ENCODE assay signal across 1 cellular context in the genomic region with DNA sequence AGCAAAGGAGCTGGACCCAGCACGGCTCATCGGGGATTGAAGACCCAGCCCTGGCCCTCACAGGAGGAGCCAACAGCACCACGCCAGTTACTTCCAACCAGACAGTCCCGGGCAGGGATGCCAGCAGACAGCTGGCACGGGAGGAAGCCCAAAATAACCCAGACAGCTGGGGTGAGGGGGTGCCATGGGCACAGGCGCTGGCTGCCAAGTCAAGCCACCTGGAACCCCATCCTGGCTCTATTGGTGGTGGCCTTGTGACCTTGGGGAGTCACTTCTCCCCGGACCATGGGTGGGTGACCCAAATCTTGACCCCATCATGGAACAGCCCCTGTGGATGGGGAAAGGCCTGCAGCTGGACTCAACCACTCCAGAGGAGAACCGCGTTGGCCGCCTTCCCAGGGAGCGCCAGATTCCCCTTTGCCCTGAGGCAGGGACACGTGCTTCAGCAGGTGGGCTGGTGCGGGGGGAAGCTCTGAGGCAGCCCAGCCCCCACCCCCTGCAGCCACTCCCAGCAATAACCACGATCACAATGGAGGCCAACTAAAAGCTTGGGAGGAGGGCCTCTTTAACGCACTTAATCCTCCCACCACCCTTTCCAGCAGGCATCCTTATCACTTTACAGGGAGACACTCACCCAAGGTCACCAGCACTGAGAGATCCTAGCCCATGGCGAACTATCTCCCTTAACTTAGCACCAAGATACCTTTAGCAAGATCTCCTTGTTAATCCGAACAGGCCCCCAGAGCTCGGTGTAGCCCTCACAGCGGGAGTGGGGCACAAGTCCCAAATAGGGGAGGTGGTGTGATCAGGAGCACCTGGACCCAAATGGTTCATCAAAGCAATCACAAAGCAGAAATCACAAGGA.
A peak's percentile ranks its signal among the peaks of the same experiment; 100 is the strongest.
TF ChIP-seq lines count a peak whose summit lies in the region.

No MANE protein-coding gene starts in this region.

TF ChIP-seq in HepG2, 621 proteins besides CTCF, POLR2A, EP300 and RAD21 (continued from another document and continues in another):
- TF ChIP-seq, protein P1, sequence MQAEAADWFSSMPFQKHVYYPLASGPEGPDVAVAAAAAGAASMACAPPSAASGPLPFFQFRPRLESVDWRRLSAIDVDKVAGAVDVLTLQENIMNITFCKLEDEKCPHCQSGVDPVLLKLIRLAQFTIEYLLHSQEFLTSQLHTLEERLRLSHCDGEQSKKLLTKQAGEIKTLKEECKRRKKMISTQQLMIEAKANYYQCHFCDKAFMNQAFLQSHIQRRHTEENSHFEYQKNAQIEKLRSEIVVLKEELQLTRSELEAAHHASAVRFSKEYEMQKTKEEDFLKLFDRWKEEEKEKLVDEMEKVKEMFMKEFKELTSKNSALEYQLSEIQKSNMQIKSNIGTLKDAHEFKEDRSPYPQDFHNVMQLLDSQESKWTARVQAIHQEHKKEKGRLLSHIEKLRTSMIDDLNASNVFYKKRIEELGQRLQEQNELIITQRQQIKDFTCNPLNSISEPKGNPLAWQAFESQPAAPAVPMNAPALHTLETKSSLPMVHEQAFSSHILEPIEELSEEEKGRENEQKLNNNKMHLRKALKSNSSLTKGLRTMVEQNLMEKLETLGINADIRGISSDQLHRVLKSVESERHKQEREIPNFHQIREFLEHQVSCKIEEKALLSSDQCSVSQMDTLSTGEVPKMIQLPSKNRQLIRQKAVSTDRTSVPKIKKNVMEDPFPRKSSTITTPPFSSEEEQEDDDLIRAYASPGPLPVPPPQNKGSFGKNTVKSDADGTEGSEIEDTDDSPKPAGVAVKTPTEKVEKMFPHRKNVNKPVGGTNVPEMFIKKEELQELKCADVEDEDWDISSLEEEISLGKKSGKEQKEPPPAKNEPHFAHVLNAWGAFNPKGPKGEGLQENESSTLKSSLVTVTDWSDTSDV (CRISPR knock-in tag; IDR thresholded peaks at IDR 0.05): 0 out of 2 replicates have a peak, but pooled peaks have one; percentile 47
- TF ChIP-seq, protein P2, sequence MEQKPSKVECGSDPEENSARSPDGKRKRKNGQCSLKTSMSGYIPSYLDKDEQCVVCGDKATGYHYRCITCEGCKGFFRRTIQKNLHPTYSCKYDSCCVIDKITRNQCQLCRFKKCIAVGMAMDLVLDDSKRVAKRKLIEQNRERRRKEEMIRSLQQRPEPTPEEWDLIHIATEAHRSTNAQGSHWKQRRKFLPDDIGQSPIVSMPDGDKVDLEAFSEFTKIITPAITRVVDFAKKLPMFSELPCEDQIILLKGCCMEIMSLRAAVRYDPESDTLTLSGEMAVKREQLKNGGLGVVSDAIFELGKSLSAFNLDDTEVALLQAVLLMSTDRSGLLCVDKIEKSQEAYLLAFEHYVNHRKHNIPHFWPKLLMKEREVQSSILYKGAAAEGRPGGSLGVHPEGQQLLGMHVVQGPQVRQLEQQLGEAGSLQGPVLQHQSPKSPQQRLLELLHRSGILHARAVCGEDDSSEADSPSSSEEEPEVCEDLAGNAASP (CRISPR knock-in tag; IDR thresholded peaks at IDR 0.05; ENCODE audit: borderline replicate concordance): 0 out of 2 replicates have a peak, but pooled peaks have one; percentile 34
- 0 out of 2 replicates have a peak, but pooled peaks have one; percentile 38 for TF ChIP-seq ZNF792 (CRISPR knock-in tag; IDR thresholded peaks at IDR 0.05)
- 0 out of 2 replicates have a peak, but pooled peaks have one; percentile 8 for TF ChIP-seq ATF7-NPFF (CRISPR knock-in tag; IDR thresholded peaks at IDR 0.05; ENCODE audit: low read depth)
- no peak for TF ChIP-seq ZNF550 (CRISPR knock-in tag; IDR thresholded peaks at IDR 0.05; ENCODE audit: borderline replicate concordance)
- TF ChIP-seq MXI1 (IDR thresholded peaks at IDR 0.05; ENCODE audit: borderline replicate concordance, low read depth, low read length): peak; percentile 80; the same call in 1 of the 3 replicates
- no peak for TF ChIP-seq SNRNP70 (IDR thresholded peaks at IDR 0.05; ENCODE audit: low read depth, low read length)
- peak; percentile 51; the same call in 1 of the 2 replicates for TF ChIP-seq ZBTB38 (CRISPR knock-in tag; IDR thresholded peaks at IDR 0.05)
- TF ChIP-seq ESRRA (CRISPR knock-in tag; IDR thresholded peaks at IDR 0.05; ENCODE audit: low read depth): no peak
- 0 out of 2 replicates have a peak, but pooled peaks have one; percentile 52 for TF ChIP-seq SP5 (CRISPR knock-in tag; IDR thresholded peaks at IDR 0.05; ENCODE audit: borderline replicate concordance, low read depth)
- TF ChIP-seq TRIM24 (CRISPR knock-in tag; IDR thresholded peaks at IDR 0.05): no peak
- TF ChIP-seq, protein P3, sequence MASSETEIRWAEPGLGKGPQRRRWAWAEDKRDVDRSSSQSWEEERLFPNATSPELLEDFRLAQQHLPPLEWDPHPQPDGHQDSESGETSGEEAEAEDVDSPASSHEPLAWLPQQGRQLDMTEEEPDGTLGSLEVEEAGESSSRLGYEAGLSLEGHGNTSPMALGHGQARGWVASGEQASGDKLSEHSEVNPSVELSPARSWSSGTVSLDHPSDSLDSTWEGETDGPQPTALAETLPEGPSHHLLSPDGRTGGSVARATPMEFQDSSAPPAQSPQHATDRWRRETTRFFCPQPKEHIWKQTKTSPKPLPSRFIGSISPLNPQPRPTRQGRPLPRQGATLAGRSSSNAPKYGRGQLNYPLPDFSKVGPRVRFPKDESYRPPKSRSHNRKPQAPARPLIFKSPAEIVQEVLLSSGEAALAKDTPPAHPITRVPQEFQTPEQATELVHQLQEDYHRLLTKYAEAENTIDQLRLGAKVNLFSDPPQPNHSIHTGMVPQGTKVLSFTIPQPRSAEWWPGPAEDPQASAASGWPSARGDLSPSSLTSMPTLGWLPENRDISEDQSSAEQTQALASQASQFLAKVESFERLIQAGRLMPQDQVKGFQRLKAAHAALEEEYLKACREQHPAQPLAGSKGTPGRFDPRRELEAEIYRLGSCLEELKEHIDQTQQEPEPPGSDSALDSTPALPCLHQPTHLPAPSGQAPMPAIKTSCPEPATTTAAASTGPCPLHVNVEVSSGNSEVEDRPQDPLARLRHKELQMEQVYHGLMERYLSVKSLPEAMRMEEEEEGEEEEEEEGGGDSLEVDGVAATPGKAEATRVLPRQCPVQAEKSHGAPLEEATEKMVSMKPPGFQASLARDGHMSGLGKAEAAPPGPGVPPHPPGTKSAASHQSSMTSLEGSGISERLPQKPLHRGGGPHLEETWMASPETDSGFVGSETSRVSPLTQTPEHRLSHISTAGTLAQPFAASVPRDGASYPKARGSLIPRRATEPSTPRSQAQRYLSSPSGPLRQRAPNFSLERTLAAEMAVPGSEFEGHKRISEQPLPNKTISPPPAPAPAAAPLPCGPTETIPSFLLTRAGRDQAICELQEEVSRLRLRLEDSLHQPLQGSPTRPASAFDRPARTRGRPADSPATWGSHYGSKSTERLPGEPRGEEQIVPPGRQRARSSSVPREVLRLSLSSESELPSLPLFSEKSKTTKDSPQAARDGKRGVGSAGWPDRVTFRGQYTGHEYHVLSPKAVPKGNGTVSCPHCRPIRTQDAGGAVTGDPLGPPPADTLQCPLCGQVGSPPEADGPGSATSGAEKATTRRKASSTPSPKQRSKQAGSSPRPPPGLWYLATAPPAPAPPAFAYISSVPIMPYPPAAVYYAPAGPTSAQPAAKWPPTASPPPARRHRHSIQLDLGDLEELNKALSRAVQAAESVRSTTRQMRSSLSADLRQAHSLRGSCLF (CRISPR knock-in tag; IDR thresholded peaks at IDR 0.05; ENCODE audit: borderline replicate concordance): no peak
- peak; percentile 49; the same call in 1 of the 2 replicates for TF ChIP-seq ZMYM4 (CRISPR knock-in tag; IDR thresholded peaks at IDR 0.05)
- peak; percentile 28; the same call in 1 of the 2 replicates for TF ChIP-seq HIVEP1 (CRISPR knock-in tag; IDR thresholded peaks at IDR 0.05)
- no peak; the same call in 1 of the 2 replicates for TF ChIP-seq HDAC1 (CRISPR knock-in tag; IDR thresholded peaks at IDR 0.05)
- no peak for TF ChIP-seq ZNF3 (CRISPR knock-in tag; IDR thresholded peaks at IDR 0.05)
- TF ChIP-seq CBX1 (IDR thresholded peaks at IDR 0.05; ENCODE audit: low read depth): no peak
- peak; percentile 43 for TF ChIP-seq XRCC5 (optimal IDR thresholded peaks at IDR 0.05; ENCODE audit: low read length)
- no peak for TF ChIP-seq NR3C1 (CRISPR knock-in tag; IDR thresholded peaks at IDR 0.05)
- TF ChIP-seq ZNF331 (CRISPR knock-in tag; IDR thresholded peaks at IDR 0.05): peak; percentile 39; the same call in 1 of the 2 replicates
- TF ChIP-seq, protein P4, sequence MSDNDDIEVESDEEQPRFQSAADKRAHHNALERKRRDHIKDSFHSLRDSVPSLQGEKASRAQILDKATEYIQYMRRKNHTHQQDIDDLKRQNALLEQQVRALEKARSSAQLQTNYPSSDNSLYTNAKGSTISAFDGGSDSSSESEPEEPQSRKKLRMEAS (IDR thresholded peaks at IDR 0.05): no peak
- 0 out of 2 replicates have a peak, but pooled peaks have one; percentile 39 for TF ChIP-seq ZNF564 (CRISPR knock-in tag; IDR thresholded peaks at IDR 0.05)
- TF ChIP-seq MYC (CRISPR knock-in tag; IDR thresholded peaks at IDR 0.05; ENCODE audit: borderline replicate concordance): peak; percentile 93
- TF ChIP-seq ZNF20 (CRISPR knock-in tag; IDR thresholded peaks at IDR 0.05): no peak
- TF ChIP-seq ELF3 (CRISPR knock-in tag; IDR thresholded peaks at IDR 0.05): 0 out of 2 replicates have a peak, but pooled peaks have one; percentile 21
- TF ChIP-seq ZFP82 (CRISPR knock-in tag; IDR thresholded peaks at IDR 0.05; ENCODE audit: borderline replicate concordance): no peak
- TF ChIP-seq NBN (conservative IDR thresholded peaks at IDR 0.05): no peak
- no peak for TF ChIP-seq SMYD3 (CRISPR knock-in tag; IDR thresholded peaks at IDR 0.05)
- 0 out of 2 replicates have a peak, but pooled peaks have one; percentile 49 for TF ChIP-seq ZNF724P (CRISPR knock-in tag; IDR thresholded peaks at IDR 0.05; ENCODE audit: borderline replicate concordance)
- TF ChIP-seq, protein P5, sequence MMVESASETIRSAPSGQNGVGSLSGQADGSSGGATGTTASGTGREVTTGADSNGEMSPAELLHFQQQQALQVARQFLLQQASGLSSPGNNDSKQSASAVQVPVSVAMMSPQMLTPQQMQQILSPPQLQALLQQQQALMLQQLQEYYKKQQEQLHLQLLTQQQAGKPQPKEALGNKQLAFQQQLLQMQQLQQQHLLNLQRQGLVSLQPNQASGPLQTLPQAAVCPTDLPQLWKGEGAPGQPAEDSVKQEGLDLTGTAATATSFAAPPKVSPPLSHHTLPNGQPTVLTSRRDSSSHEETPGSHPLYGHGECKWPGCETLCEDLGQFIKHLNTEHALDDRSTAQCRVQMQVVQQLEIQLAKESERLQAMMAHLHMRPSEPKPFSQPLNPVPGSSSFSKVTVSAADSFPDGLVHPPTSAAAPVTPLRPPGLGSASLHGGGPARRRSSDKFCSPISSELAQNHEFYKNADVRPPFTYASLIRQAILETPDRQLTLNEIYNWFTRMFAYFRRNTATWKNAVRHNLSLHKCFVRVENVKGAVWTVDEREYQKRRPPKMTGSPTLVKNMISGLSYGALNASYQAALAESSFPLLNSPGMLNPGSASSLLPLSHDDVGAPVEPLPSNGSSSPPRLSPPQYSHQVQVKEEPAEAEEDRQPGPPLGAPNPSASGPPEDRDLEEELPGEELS (CRISPR knock-in tag; IDR thresholded peaks at IDR 0.05): no peak; the same call in 1 of the 2 replicates
- TF ChIP-seq ZBTB7A (CRISPR knock-in tag; IDR thresholded peaks at IDR 0.05): peak; percentile 82
- TF ChIP-seq, protein P6, sequence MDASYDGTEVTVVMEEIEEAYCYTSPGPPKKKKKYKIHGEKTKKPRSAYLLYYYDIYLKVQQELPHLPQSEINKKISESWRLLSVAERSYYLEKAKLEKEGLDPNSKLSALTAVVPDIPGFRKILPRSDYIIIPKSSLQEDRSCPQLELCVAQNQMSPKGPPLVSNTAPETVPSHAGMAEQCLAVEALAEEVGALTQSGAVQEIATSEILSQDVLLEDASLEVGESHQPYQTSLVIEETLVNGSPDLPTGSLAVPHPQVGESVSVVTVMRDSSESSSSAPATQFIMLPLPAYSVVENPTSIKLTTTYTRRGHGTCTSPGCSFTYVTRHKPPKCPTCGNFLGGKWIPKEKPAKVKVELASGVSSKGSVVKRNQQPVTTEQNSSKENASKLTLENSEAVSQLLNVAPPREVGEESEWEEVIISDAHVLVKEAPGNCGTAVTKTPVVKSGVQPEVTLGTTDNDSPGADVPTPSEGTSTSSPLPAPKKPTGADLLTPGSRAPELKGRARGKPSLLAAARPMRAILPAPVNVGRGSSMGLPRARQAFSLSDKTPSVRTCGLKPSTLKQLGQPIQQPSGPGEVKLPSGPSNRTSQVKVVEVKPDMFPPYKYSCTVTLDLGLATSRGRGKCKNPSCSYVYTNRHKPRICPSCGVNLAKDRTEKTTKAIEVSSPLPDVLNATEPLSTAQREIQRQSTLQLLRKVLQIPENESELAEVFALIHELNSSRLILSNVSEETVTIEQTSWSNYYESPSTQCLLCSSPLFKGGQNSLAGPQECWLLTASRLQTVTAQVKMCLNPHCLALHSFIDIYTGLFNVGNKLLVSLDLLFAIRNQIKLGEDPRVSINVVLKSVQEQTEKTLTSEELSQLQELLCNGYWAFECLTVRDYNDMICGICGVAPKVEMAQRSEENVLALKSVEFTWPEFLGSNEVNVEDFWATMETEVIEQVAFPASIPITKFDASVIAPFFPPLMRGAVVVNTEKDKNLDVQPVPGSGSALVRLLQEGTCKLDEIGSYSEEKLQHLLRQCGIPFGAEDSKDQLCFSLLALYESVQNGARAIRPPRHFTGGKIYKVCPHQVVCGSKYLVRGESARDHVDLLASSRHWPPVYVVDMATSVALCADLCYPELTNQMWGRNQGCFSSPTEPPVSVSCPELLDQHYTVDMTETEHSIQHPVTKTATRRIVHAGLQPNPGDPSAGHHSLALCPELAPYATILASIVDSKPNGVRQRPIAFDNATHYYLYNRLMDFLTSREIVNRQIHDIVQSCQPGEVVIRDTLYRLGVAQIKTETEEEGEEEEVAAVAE (CRISPR knock-in tag; IDR thresholded peaks at IDR 0.05; ENCODE audit: borderline replicate concordance): 0 out of 2 replicates have a peak, but pooled peaks have one; percentile 55
- TF ChIP-seq, protein P7, sequence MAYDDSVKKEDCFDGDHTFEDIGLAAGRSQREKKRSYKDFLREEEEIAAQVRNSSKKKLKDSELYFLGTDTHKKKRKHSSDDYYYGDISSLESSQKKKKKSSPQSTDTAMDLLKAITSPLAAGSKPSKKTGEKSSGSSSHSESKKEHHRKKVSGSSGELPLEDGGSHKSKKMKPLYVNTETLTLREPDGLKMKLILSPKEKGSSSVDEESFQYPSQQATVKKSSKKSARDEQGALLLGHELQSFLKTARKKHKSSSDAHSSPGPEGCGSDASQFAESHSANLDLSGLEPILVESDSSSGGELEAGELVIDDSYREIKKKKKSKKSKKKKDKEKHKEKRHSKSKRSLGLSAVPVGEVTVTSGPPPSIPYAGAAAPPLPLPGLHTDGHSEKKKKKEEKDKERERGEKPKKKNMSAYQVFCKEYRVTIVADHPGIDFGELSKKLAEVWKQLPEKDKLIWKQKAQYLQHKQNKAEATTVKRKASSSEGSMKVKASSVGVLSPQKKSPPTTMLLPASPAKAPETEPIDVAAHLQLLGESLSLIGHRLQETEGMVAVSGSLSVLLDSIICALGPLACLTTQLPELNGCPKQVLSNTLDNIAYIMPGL (CRISPR knock-in tag; IDR thresholded peaks at IDR 0.05; ENCODE audit: borderline replicate concordance in 1 of 2, low read depth in 1 of 2): 0 out of 4 replicates have a peak, but pooled peaks of 1 of the 2 experiments have one; percentile 21
- TF ChIP-seq HNF4A (CRISPR knock-in tag; IDR thresholded peaks at IDR 0.05): peak; percentile 42
